In genomic region chr4:20422398-20422797, GRCh38 we compare ENCODE assay signal across 8 cellular contexts.
DNase-seq lines count a peak whose midpoint lies in the region; ATAC-seq, FAIRE-seq and TF ChIP-seq lines count a peak whose summit lies in the region.

No MANE protein-coding gene starts in this region.

- peaks cover 2% of the 10 kb centered on the region for H3K27me3 Mint-ChIP-seq in memory B cell

- ATAC-seq in HG02623 (IDR thresholded peaks at IDR 0.05; ENCODE audit: unreplicated experiment) = peak; percentile 62
- ATAC-seq in memory B cell (ENCODE audit: low read depth) = peak; percentile 45

- POLR2A ChIA-PET in AG04449 (lab: Yijun Ruan, JAX) = no interaction called here

- no peaks in the 10 kb centered on the region for H3K4me1 ChIP-seq in MM.1S (ENCODE audit: low read length)

- no peak overlapping the region for H3K4me3 Mint-ChIP-seq in memory B cell

- FAIRE-seq in H54 (lab: Jason Lieb, UNC) = no peak

- H3K9me3 Mint-ChIP-seq in memory B cell = no peaks in the 10 kb centered on the region

- no peak for TF ChIP-seq POLR2A in H54 (IDR thresholded peaks at IDR 0.05; ENCODE audit: low read depth, low read length)

- in situ Hi-C loops in GM13976 (cut with MboI; ENCODE audit: low sequenced_read_pairs, unreplicated experiment) = loop anchor here (10.0 kb wide), 1 partner anchor 262 kb away; no protein-coding TSS in a partner anchor

- H3K9ac ChIP-seq in MM.1S (ENCODE audit: low read length) = no peak overlapping the region

- no peak overlapping the region for H2AFZ ChIP-seq in MM.1S (ENCODE audit: low read length)

- H4K20me1 ChIP-seq in MM.1S (ENCODE audit: insufficient read depth, low read length) = no peaks in the 10 kb centered on the region

- no peaks in the 10 kb centered on the region for H3K9me2 ChIP-seq in MM.1S (replicated peaks; ENCODE audit: insufficient read depth, low read length)

- H3K4me3 ChIP-seq in AG04449 (ENCODE audit: low read depth, low read length) (no peak overlapping the region), MM.1S (ENCODE audit: low read length) (no peak overlapping the region)

- no peak overlapping the region for H3K27ac ChIP-seq in MM.1S (ENCODE audit: low read length)

- H3K4me1 Mint-ChIP-seq in memory B cell = no peaks in the 10 kb centered on the region

- no peak overlapping the region for H3K27ac Mint-ChIP-seq in memory B cell

- CTCF ChIA-PET in AG04449 (lab: Yijun Ruan, JAX) = interaction anchor here (0.7 to 2.6 kb wide), 15 partner anchors 9 to 263 kb away, joined by 3 to 25 read pairs (median 4); no protein-coding TSS in a partner anchor

- no peaks in the 10 kb centered on the region for H3K27me3 ChIP-seq in MM.1S (replicated peaks; ENCODE audit: insufficient read depth, low read length)

- TF ChIP-seq CTCF in AG04449 (IDR thresholded peaks at IDR 0.05; ENCODE audit: insufficient read depth, low read length, missing control alignments) (peak; percentile 54), GM13976 (IDR thresholded peaks at IDR 0.05; ENCODE audit: borderline replicate concordance, control extremely low read depth, extremely low read depth, insufficient read depth, missing control alignments) (peak; percentile 45), MM.1S (IDR thresholded peaks at IDR 0.05; ENCODE audit: low read length) (peak; percentile 57)

- H3K79me2 ChIP-seq in MM.1S (ENCODE audit: low read length) = no peaks in the 10 kb centered on the region

- no peaks in the 10 kb centered on the region for H3K36me3 Mint-ChIP-seq in memory B cell

- no peaks in the 10 kb centered on the region for H3K36me3 ChIP-seq in MM.1S (replicated peaks; ENCODE audit: insufficient read depth, low read length)

- no peaks in the 10 kb centered on the region for H3F3A ChIP-seq in MM.1S (ENCODE audit: insufficient read depth, low read length)

- no peaks in the 10 kb centered on the region for H3K9me3 ChIP-seq in MM.1S (replicated peaks; ENCODE audit: insufficient read depth, low read length)

- no peak overlapping the region for H3K4me2 ChIP-seq in MM.1S (ENCODE audit: low read depth, low read length)

- DNase-seq in AG04449 (ENCODE audit: low read depth, low spot score) (no peak), GM13976 (ENCODE audit: low spot score) (no peak), MM.1S (peak; percentile 44), SKM-1 (lab: John Stamatoyannopoulos, UW; ENCODE audit: unreplicated experiment) (peak; percentile 49), dermis blood vessel endothelial cell (peak; percentile 77), memory B cell (ENCODE audit: low spot score in 2 of 2) (no peak), H54 (ENCODE audit: insufficient read length, low spot score) (no peak)

Comparison
In these comparisons a context has a peak if more than half of its experiments do, and no peak if none do; other contexts are left out.
1. DNase-seq: peak in MM.1S (single experiment), SKM-1 (single experiment) and dermis blood vessel endothelial cell (single experiment); none in AG04449 (single experiment), GM13976 (single experiment), memory B cell (0 of 2) and H54 (single experiment).
2. Peak in every context shown above with its lines, with median percentiles within 50 percentile points of each other: CTCF ChIP-seq.